In the genomic region with DNA sequence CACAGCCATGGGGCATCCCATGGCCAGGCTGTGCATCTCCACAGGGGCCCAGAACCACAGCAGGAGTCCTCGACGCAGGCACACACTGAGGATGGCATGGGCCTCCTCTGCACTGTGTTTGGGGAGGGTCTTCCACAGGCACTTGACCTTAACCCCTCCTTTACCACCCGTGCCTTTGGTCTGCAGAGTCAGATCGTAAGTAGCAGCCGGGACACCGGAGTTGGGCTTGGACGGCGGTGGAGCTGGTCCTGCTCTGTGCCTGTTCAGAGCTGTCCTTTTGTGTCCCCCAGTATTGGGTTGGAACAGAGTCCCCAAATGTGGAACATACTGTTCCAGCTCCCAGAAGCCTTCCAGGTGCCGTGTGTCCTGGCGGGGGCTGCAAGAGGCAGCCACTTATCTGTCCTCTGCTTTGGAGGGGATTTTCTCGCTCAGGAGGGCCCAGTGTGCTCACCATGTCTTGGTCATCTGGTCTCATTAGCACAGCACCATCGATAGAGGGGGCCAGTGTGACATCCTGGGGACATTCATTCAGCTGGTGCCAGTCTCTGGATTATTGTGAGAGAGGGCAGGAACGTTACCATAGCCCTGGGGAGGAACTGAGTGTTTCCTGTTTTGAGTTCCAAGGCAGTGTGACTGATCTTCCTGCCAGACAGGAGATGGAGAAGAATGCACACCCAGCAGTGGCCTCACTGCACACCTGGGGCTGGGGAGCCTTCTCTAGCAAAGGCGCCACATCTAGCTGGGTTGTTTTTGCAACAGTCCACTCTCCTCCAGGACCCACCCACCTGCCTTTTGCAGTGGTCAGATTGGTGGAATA, we compare ENCODE assay signal across 8 cellular contexts. TPM values are rescaled to one million over a fixed set of nuclear protein-coding genes. Genes with fewer than 3 reads are reported as not detected.
A peak's percentile ranks its signal among the peaks of the same experiment; 100 is the strongest.
DNase-seq lines count a peak whose midpoint lies in the region; ATAC-seq, FAIRE-seq and TF ChIP-seq lines count a peak whose summit lies in the region.

No MANE protein-coding gene starts in this region.

- CTCF ChIA-PET in A673 (lab: Charles Lee) (interaction anchor here (0.6 to 2.0 kb wide), 5 partner anchors 32 to 243 kb away, joined by 3 to 31 read pairs (median 4); no protein-coding TSS in a partner anchor), HepG2 (lab: Yijun Ruan, JAX; ENCODE audit: low intra/inter-chr PET ratio, low total read pairs) (interaction anchor here (1.1 to 3.2 kb wide), 6 partner anchors 28 to 100 kb away, joined by 3 to 63 read pairs (median 5); no protein-coding TSS in a partner anchor)

- peaks cover 10% of the 10 kb centered on the region; the same call in 1 of the 2 replicates for H3F3A ChIP-seq in Loucy (ENCODE audit: low read depth)

- H3K4me1 ChIP-seq in A673 (ENCODE audit: insufficient read depth, low read length, poor library complexity, severe bottlenecking) (peaks cover 14% of the 10 kb centered on the region), Loucy (ENCODE audit: insufficient read depth, low read length, poor library complexity, severe bottlenecking) (peaks cover 40% of the 10 kb centered on the region), HepG2 (ENCODE audit: insufficient read depth, low read length) (peaks cover 49% of the 10 kb centered on the region)

- H3K9ac ChIP-seq in Loucy (ENCODE audit: low read depth, low read length, poor library complexity, severe bottlenecking) (peak overlapping the region; percentile 43), HepG2 (ENCODE audit: insufficient read depth, low read depth, low read length) (no peak overlapping the region)

- H4K20me1 ChIP-seq in Loucy (ENCODE audit: insufficient read depth, low read length, poor library complexity, severe bottlenecking) (no peaks in the 10 kb centered on the region), HepG2 (ENCODE audit: insufficient read depth, low read length) (no peaks in the 10 kb centered on the region)

- in situ Hi-C loops in HepG2 (cut with HindIII; ENCODE audit: extremely low pct_ligation_motif_present, low pct_unique_long_range_greater_than_20kb) = loop anchor here (5.0 kb wide), 3 partner anchors 36 to 101 kb away; no protein-coding TSS in a partner anchor

- peak; percentile 84 for FAIRE-seq in HepG2 (lab: Jason Lieb, UNC)

- peak; percentile 88 for DNase-seq in A673 (ENCODE audit: low spot score)
- peak; percentile 51 for DNase-seq in GM04504 (ENCODE audit: low read depth)
- peak; percentile 87 for DNase-seq in SW480 (ENCODE audit: low spot score)
- DNase-seq in cerebellar cortex (ENCODE audit: low spot score) = peak; percentile 85
- DNase-seq in HepG2 (ENCODE audit: low spot score) = peak; percentile 81

- H3K36me3 ChIP-seq in A673 (ENCODE audit: insufficient read depth, low read length, poor library complexity, severe bottlenecking) = no peaks in the 10 kb centered on the region
- no peaks in the 10 kb centered on the region for H3K36me3 ChIP-seq in Loucy (ENCODE audit: insufficient read depth, low read length)
- H3K36me3 ChIP-seq in HepG2 (replicated peaks in 1 of 2; ENCODE audit: control insufficient read depth in 1 of 2, insufficient read depth in 2 of 2, low read length in 2 of 2) = no peaks in the 10 kb centered on the region

- no peak for TF ChIP-seq EP300 in HepG2 (IDR thresholded peaks at IDR 0.05; ENCODE audit: low read depth in 2 of 2, low read length in 2 of 2)
- no peak for TF ChIP-seq EP300 in HepG2 (CRISPR knock-in tag; IDR thresholded peaks at IDR 0.05; ENCODE audit: borderline replicate concordance)

- H3K4me3 ChIP-seq in A673 (ENCODE audit: low read depth, low read length, poor library complexity, severe bottlenecking) = no peak overlapping the region
- H3K4me3 ChIP-seq in Loucy (ENCODE audit: low read length, poor library complexity, severe bottlenecking) = peak overlapping the region; percentile 1
- H3K4me3 ChIP-seq in HepG2 (replicated peaks in 1 of 3; ENCODE audit: insufficient read depth in 1 of 3, low read depth in 2 of 3, low read length in 3 of 3) = no peak overlapping the region

- H2AFZ ChIP-seq in Loucy (ENCODE audit: low read length) = no peak overlapping the region
- no peak overlapping the region for H2AFZ ChIP-seq in HepG2 (ENCODE audit: low read length)

- BruUV-seq in A673 (replicated peaks; lab: Mats Ljungman, UMichigan) (no TSS peak), HepG2 (replicated peaks; lab: Mats Ljungman, UMichigan) (no TSS peak)

- ATAC-seq in HepG2 (peak; percentile 65), HG03280 (IDR thresholded peaks at IDR 0.05; ENCODE audit: unreplicated experiment) (no peak)

- WGBS in HepG2 (ENCODE audit: low lambda C conversion rate) = 21% methylated on average over 6 of the region's 14 CpGs

- POLR2A ChIA-PET in A673 (lab: Charles Lee; ENCODE audit: low non-redundant PET) = no interaction called here
- POLR2A ChIA-PET in HepG2 (lab: Yijun Ruan, JAX) = interaction anchor here (0.7 to 10.5 kb wide), 7 partner anchors 12 to 100 kb away, joined by 3 to 283 read pairs (median 12); partner anchors contain the start of gene PIM3

- H3K9me2 ChIP-seq in Loucy (replicated peaks; ENCODE audit: low read depth, low read length) = no peaks in the 10 kb centered on the region

- H3K27ac ChIP-seq in A673 (ENCODE audit: low read depth, low read length, poor library complexity, severe bottlenecking) = no peak overlapping the region
- H3K27ac ChIP-seq in HepG2 (ENCODE audit: extremely low read length, insufficient read depth, low read length) = no peak overlapping the region
- H3K27ac ChIP-seq in temporal lobe (ENCODE audit: low read depth, low read length) = peak overlapping the region; percentile 31

- intact Hi-C loops in A673 (cut with micrococcal nuclease; ENCODE audit: unreplicated experiment) = loop anchor here (5.0 kb wide), 3 partner anchors 46 to 276 kb away; no protein-coding TSS in a partner anchor
- intact Hi-C loops in HepG2 (cut with micrococcal nuclease; ENCODE audit: unreplicated experiment) = loop anchor here (1.0 to 5.0 kb wide), 3 partner anchors 24 to 99 kb away; no protein-coding TSS in a partner anchor

- no peaks in the 10 kb centered on the region for H3K79me2 ChIP-seq in Loucy (ENCODE audit: insufficient read depth, low read length)
- no peaks in the 10 kb centered on the region for H3K79me2 ChIP-seq in HepG2 (ENCODE audit: insufficient read depth, low read length)

- H3K27me3 ChIP-seq in A673 (replicated peaks; ENCODE audit: insufficient read depth, low read depth, low read length, poor library complexity) (no peaks in the 10 kb centered on the region), Loucy (ENCODE audit: insufficient read depth, low read length, poor library complexity, severe bottlenecking) (no peaks in the 10 kb centered on the region), HepG2 (ENCODE audit: control insufficient read depth in 1 of 2, insufficient read depth in 2 of 2, low read length in 2 of 2) (peaks cover 3 to 10% of the 10 kb centered on the region in 2 experiments; a peak in 4 of 5 replicates)

- H3K4me2 ChIP-seq in Loucy (ENCODE audit: low read depth, low read length, poor library complexity, severe bottlenecking) (peak overlapping the region; percentile 64), HepG2 (ENCODE audit: low read depth, low read length) (peak overlapping the region; percentile 27)

- H3K9me3 ChIP-seq in A673 (ENCODE audit: low read depth, low read length, poor library complexity, severe bottlenecking) = no peaks in the 10 kb centered on the region
- H3K9me3 ChIP-seq in Loucy (ENCODE audit: insufficient read depth, low read depth, low read length) = no peaks in the 10 kb centered on the region
- H3K9me3 ChIP-seq in HepG2 (ENCODE audit: low read length) = no peaks in the 10 kb centered on the region

- TF ChIP-seq CTCF in A673 (conservative IDR thresholded peaks at IDR 0.05; ENCODE audit: low read depth, low read length) = peak; percentile 77
- peak; percentile 85 for TF ChIP-seq CTCF in Loucy (conservative IDR thresholded peaks at IDR 0.05; ENCODE audit: low read length)
- TF ChIP-seq CTCF in HepG2 (CRISPR knock-in tag; IDR thresholded peaks at IDR 0.05) = peak; percentile 95

- TF ChIP-seq POLR2A in HepG2 (IDR thresholded peaks at IDR 0.05; ENCODE audit: insufficient read depth in 1 of 2, low read depth in 2 of 2, low read length in 2 of 2) = no peak

- TF ChIP-seq RAD21 in HepG2 (CRISPR knock-in tag; IDR thresholded peaks at IDR 0.05) = peak; percentile 90

RNA-seq across cellular contexts. Expression of gene CRELD2, which starts 12.4 kb away (rescaled TPM):
- total RNA-seq in A673 (2021) (54.1 and 54.7 TPM in 2 replicates), HepG2 (2016; rRNA removed; fragmentation: Illumina TruSeq; extraction: Trizol) (19.6 and 44.7 TPM in 2 replicates), temporal lobe (8.6 TPM)
- total RNA-seq in HepG2 (2016; cell fraction: cytosol; rRNA removed; fragmentation: Illumina TruSeq; extraction: Trizol; ENCODE audit: low read depth) = 22.4 and 24.2 TPM in 2 replicates
- total RNA-seq in HepG2 (2016; cell fraction: insoluble cytoplasmic fraction; rRNA removed; fragmentation: Illumina TruSeq; extraction: Trizol) = 18.8 and 46.8 TPM in 2 replicates
- total RNA-seq in HepG2 (2016; cell fraction: membrane; rRNA removed; fragmentation: Illumina TruSeq; extraction: Trizol) = 27.6 and 29.9 TPM in 2 replicates
- 35.5 and 40.6 TPM in 2 replicates for total RNA-seq in HepG2 (2016; cell fraction: nucleus; rRNA removed; fragmentation: Illumina TruSeq; extraction: Trizol)
- 17.2 and 20.2 TPM in 2 replicates for polyA plus RNA-seq in HepG2 (2011; rRNA removed)
- polyA plus RNA-seq in HepG2 (2011; cell fraction: cytosol; rRNA removed) = 16.7 and 25.6 TPM in 2 replicates
- polyA plus RNA-seq in HepG2 (2011; cell fraction: nucleus; rRNA removed) = 44.2 and 48.8 TPM in 2 replicates
- 9.4 and 10.2 TPM in 2 replicates for polyA plus RNA-seq in HepG2 (2012)
- 25.8 and 29.9 TPM in 2 replicates for polyA plus RNA-seq in HepG2 (2016; cell fraction: cytosol; fragmentation: Illumina TruSeq; extraction: Trizol; ENCODE audit: low read depth)
- polyA plus RNA-seq in HepG2 (2016; cell fraction: insoluble cytoplasmic fraction; fragmentation: Illumina TruSeq; extraction: Trizol; ENCODE audit: low read depth) = 22.7 and 25.1 TPM in 2 replicates
- 26.9 and 27.0 TPM in 2 replicates for polyA plus RNA-seq in HepG2 (2016; cell fraction: membrane; fragmentation: Illumina TruSeq; extraction: Trizol; ENCODE audit: low read depth)
- 89.1 and 100 TPM in 2 replicates for polyA plus RNA-seq in HepG2 (2016; cell fraction: nucleus; fragmentation: Illumina TruSeq; extraction: Trizol; ENCODE audit: insufficient read depth, low read depth)
- 6.9 and 14.7 TPM in 2 replicates for polyA minus RNA-seq in HepG2 (2011; rRNA and poly(A)+ RNA removed; ENCODE audit: low replicate concordance)
- polyA minus RNA-seq in HepG2 (2011; cell fraction: cytosol; rRNA and poly(A)+ RNA removed) = 4.4 and 5.2 TPM in 2 replicates
- 4.5 and 4.7 TPM in 2 replicates for polyA minus RNA-seq in HepG2 (2011; cell fraction: nucleus; rRNA and poly(A)+ RNA removed)

RNA-seq across cellular contexts. Expression of gene ALG12, which starts 12.6 kb away (rescaled TPM):
- total RNA-seq in A673 (2021) = 18.6 and 19.8 TPM in 2 replicates
- 6.6 and 15.8 TPM in 2 replicates for total RNA-seq in HepG2 (2016; rRNA removed; fragmentation: Illumina TruSeq; extraction: Trizol)
- total RNA-seq in HepG2 (2016; cell fraction: cytosol; rRNA removed; fragmentation: Illumina TruSeq; extraction: Trizol; ENCODE audit: low read depth) = 1.5 and 3.0 TPM in 2 replicates
- 6.8 and 15.6 TPM in 2 replicates for total RNA-seq in HepG2 (2016; cell fraction: insoluble cytoplasmic fraction; rRNA removed; fragmentation: Illumina TruSeq; extraction: Trizol)
- total RNA-seq in HepG2 (2016; cell fraction: membrane; rRNA removed; fragmentation: Illumina TruSeq; extraction: Trizol) = 6.4 and 10.5 TPM in 2 replicates
- 10.6 and 14.2 TPM in 2 replicates for total RNA-seq in HepG2 (2016; cell fraction: nucleus; rRNA removed; fragmentation: Illumina TruSeq; extraction: Trizol)
- 7.8 and 9.5 TPM in 2 replicates for polyA plus RNA-seq in HepG2 (2011; rRNA removed)
- 5.9 and 6.1 TPM in 2 replicates for polyA plus RNA-seq in HepG2 (2011; cell fraction: cytosol; rRNA removed)
- 25.1 and 26.7 TPM in 2 replicates for polyA plus RNA-seq in HepG2 (2011; cell fraction: nucleus; rRNA removed)
- polyA plus RNA-seq in HepG2 (2012) = 9.4 and 10.0 TPM in 2 replicates
- 2.9 and 3.3 TPM in 2 replicates for polyA plus RNA-seq in HepG2 (2016; cell fraction: cytosol; fragmentation: Illumina TruSeq; extraction: Trizol; ENCODE audit: low read depth)
- polyA plus RNA-seq in HepG2 (2016; cell fraction: insoluble cytoplasmic fraction; fragmentation: Illumina TruSeq; extraction: Trizol; ENCODE audit: low read depth) = 6.1 and 6.8 TPM in 2 replicates
- 5.6 and 6.9 TPM in 2 replicates for polyA plus RNA-seq in HepG2 (2016; cell fraction: membrane; fragmentation: Illumina TruSeq; extraction: Trizol; ENCODE audit: low read depth)
- polyA plus RNA-seq in HepG2 (2016; cell fraction: nucleus; fragmentation: Illumina TruSeq; extraction: Trizol; ENCODE audit: insufficient read depth, low read depth) = 26.3 and 30.4 TPM in 2 replicates
- polyA minus RNA-seq in HepG2 (2011; rRNA and poly(A)+ RNA removed; ENCODE audit: low replicate concordance) = 5.8 and 12.8 TPM in 2 replicates
- 5.7 and 7.1 TPM in 2 replicates for polyA minus RNA-seq in HepG2 (2011; cell fraction: cytosol; rRNA and poly(A)+ RNA removed)
- 3.4 and 4.5 TPM in 2 replicates for polyA minus RNA-seq in HepG2 (2011; cell fraction: nucleus; rRNA and poly(A)+ RNA removed)
- 5.4 TPM for total RNA-seq in temporal lobe

RNA-seq across cellular contexts. Expression of gene PIM3, which starts 29.8 kb away (rescaled TPM):
- 70.9 and 71.3 TPM in 2 replicates for total RNA-seq in A673 (2021)
- total RNA-seq in HepG2 (2016; rRNA removed; fragmentation: Illumina TruSeq; extraction: Trizol) = 18.2 and 31.2 TPM in 2 replicates
- 12.4 and 12.6 TPM in 2 replicates for total RNA-seq in HepG2 (2016; cell fraction: cytosol; rRNA removed; fragmentation: Illumina TruSeq; extraction: Trizol; ENCODE audit: low read depth)
- 17.3 and 32.7 TPM in 2 replicates for total RNA-seq in HepG2 (2016; cell fraction: insoluble cytoplasmic fraction; rRNA removed; fragmentation: Illumina TruSeq; extraction: Trizol)
- 27.1 and 31.2 TPM in 2 replicates for total RNA-seq in HepG2 (2016; cell fraction: membrane; rRNA removed; fragmentation: Illumina TruSeq; extraction: Trizol)
- total RNA-seq in HepG2 (2016; cell fraction: nucleus; rRNA removed; fragmentation: Illumina TruSeq; extraction: Trizol) = 24.6 and 30.5 TPM in 2 replicates
- 21.6 and 24.1 TPM in 2 replicates for polyA plus RNA-seq in HepG2 (2011; rRNA removed)
- 21.4 and 47.8 TPM in 2 replicates for polyA plus RNA-seq in HepG2 (2011; cell fraction: cytosol; rRNA removed)
- polyA plus RNA-seq in HepG2 (2011; cell fraction: nucleus; rRNA removed) = 121 and 136 TPM in 2 replicates
- 22.6 and 36.4 TPM in 2 replicates for polyA plus RNA-seq in HepG2 (2012)
- polyA plus RNA-seq in HepG2 (2016; cell fraction: cytosol; fragmentation: Illumina TruSeq; extraction: Trizol; ENCODE audit: low read depth) = 7.3 and 9.3 TPM in 2 replicates
- polyA plus RNA-seq in HepG2 (2016; cell fraction: insoluble cytoplasmic fraction; fragmentation: Illumina TruSeq; extraction: Trizol; ENCODE audit: low read depth) = 21.4 and 25.4 TPM in 2 replicates
- polyA plus RNA-seq in HepG2 (2016; cell fraction: membrane; fragmentation: Illumina TruSeq; extraction: Trizol; ENCODE audit: low read depth) = 17.2 and 17.8 TPM in 2 replicates
- 62.7 and 63.0 TPM in 2 replicates for polyA plus RNA-seq in HepG2 (2016; cell fraction: nucleus; fragmentation: Illumina TruSeq; extraction: Trizol; ENCODE audit: insufficient read depth, low read depth)
- 8.8 and 50.3 TPM in 2 replicates for polyA minus RNA-seq in HepG2 (2011; rRNA and poly(A)+ RNA removed; ENCODE audit: low replicate concordance)
- 23.0 and 37.5 TPM in 2 replicates for polyA minus RNA-seq in HepG2 (2011; cell fraction: cytosol; rRNA and poly(A)+ RNA removed)
- 17.0 and 22.8 TPM in 2 replicates for polyA minus RNA-seq in HepG2 (2011; cell fraction: nucleus; rRNA and poly(A)+ RNA removed)
- total RNA-seq in temporal lobe = 8.9 TPM
